ENCODE assay signal across 11 cellular contexts in genomic region chr3:16148783-16149182, GRCh38. TPM values are rescaled to one million over a fixed set of nuclear protein-coding genes. Genes with fewer than 3 reads are reported as not detected.
DNase-seq lines count a peak whose midpoint lies in the region; ATAC-seq, FAIRE-seq and TF ChIP-seq lines count a peak whose summit lies in the region.
"Had no signal": no experiment of that assay in that cellular context is flagged by ENCODE, and none has a peak within 500 bp of the region (broad histone marks: within the 10 kb centered on the region; RNA-seq: fewer than 3 reads in every experiment).

No MANE protein-coding gene starts in this region.

- H3K4me3 Mint-ChIP-seq in activated CD4-positive, alpha-beta T cell treated with anti-CD3 and anti-CD28 coated beads for 36 hours: no peak overlapping the region
- H3K4me3 Mint-ChIP-seq: activated B cell treated with CpG ODN at 0.5 μM for 24 hours had no signal

- no peaks in the 10 kb centered on the region for H3K79me2 ChIP-seq in OCI-LY7 (ENCODE audit: insufficient read depth, low read depth, low read length)

- POLR2A ChIA-PET in activated CD4-positive, alpha-beta T cell treated with anti-CD3 and anti-CD28 coated beads for 36 hours (lab: Charles Lee): no interaction called here
- POLR2A ChIA-PET in OCI-LY7 (lab: Charles Lee): no interaction called here

- H3K9me3 Mint-ChIP-seq in activated CD4-positive, alpha-beta T cell treated with anti-CD3 and anti-CD28 coated beads for 36 hours (ENCODE audit: low read depth): peaks cover 9% of the 10 kb centered on the region

- TF ChIP-seq CTCF in OCI-LY7 (conservative IDR thresholded peaks at IDR 0.05; ENCODE audit: low read length): no peak

- intact Hi-C loops in activated CD4-positive, alpha-beta T cell treated with anti-CD3 and anti-CD28 coated beads for 36 hours (cut with DNase I, micrococcal nuclease): no loop called here
- intact Hi-C loops in OCI-LY7 (cut with micrococcal nuclease; ENCODE audit: unreplicated experiment): no loop called here

- H3K36me3 Mint-ChIP-seq in activated CD4-positive, alpha-beta T cell treated with anti-CD3 and anti-CD28 coated beads for 36 hours (ENCODE audit: low read depth): no peaks in the 10 kb centered on the region

- no peak overlapping the region for H3K9ac ChIP-seq in muscle layer of colon (ENCODE audit: low read length)

- H3K27ac Mint-ChIP-seq in activated CD4-positive, alpha-beta T cell treated with anti-CD3 and anti-CD28 coated beads for 36 hours: no peak overlapping the region
- H3K27ac Mint-ChIP-seq: activated B cell treated with CpG ODN at 0.5 μM for 24 hours had no signal

- H4K20me1 ChIP-seq in OCI-LY7 (ENCODE audit: insufficient read depth, low read length): no peaks in the 10 kb centered on the region

- no peaks in the 10 kb centered on the region for H3K9me3 ChIP-seq in MG63
- no peaks in the 10 kb centered on the region for H3K9me3 ChIP-seq in muscle layer of colon (ENCODE audit: low read length)
- 0 out of 2 replicates have a peak, but pooled peaks cover 4% of the 10 kb centered on the region for H3K9me3 ChIP-seq in OCI-LY7 (ENCODE audit: low read length)

- H3K4me1 ChIP-seq in muscle layer of colon (ENCODE audit: insufficient read depth, low read length): peaks cover 43% of the 10 kb centered on the region
- H3K4me1 ChIP-seq in OCI-LY7 (ENCODE audit: insufficient read depth, low read length, poor library complexity, severe bottlenecking): no peaks in the 10 kb centered on the region

- H3K4me2 ChIP-seq in OCI-LY7 (ENCODE audit: low read length): no peak overlapping the region

- H3K27ac ChIP-seq in muscle layer of colon (ENCODE audit: low read depth, low read length) (peak overlapping the region; percentile 72), OCI-LY7 (ENCODE audit: low read depth, low read length, poor library complexity, severe bottlenecking) (no peak overlapping the region)
- H3K27ac ChIP-seq: C4-2B had no signal

- H3K36me3 ChIP-seq in MG63 (no peaks in the 10 kb centered on the region), muscle layer of colon (ENCODE audit: insufficient read depth, low read length) (no peaks in the 10 kb centered on the region), OCI-LY7 (ENCODE audit: insufficient read depth, low read length) (no peaks in the 10 kb centered on the region)

- no peaks in the 10 kb centered on the region for H3K9me2 ChIP-seq in OCI-LY7 (ENCODE audit: insufficient read depth, low read length)

- FAIRE-seq in endometrium (lab: Jason Lieb, UNC): peak; percentile 91

- H2AFZ ChIP-seq in OCI-LY7 (ENCODE audit: low read length): no peak overlapping the region

- peaks cover 9% of the 10 kb centered on the region for H3K4me1 Mint-ChIP-seq in activated CD4-positive, alpha-beta T cell treated with anti-CD3 and anti-CD28 coated beads for 36 hours
- H3K4me1 Mint-ChIP-seq: activated B cell treated with CpG ODN at 0.5 μM for 24 hours had no signal

- DNase-seq in A172 (ENCODE audit: low spot score) (peak; percentile 49), MG63 (peak; percentile 89), Kasumi-1 (lab: John Stamatoyannopoulos, UW) (no peak), GM19238 (ENCODE audit: insufficient read length, low spot score) (no peak), OCI-LY7 (ENCODE audit: low spot score) (no peak)
- no peak for DNase-seq in activated CD4-positive, alpha-beta T cell treated with anti-CD3 and anti-CD28 coated beads for 36 hours
- DNase-seq: activated B cell treated with CpG ODN at 0.5 μM for 24 hours; stimulated activated CD4-positive, alpha-beta T cell treated with anti-CD3 and anti-CD28 coated beads, Interleukin-2, amount 100 ng/mL, for 24 hours had no signal

- H3K27me3 ChIP-seq in MG63 (no peaks in the 10 kb centered on the region), muscle layer of colon (ENCODE audit: control insufficient read depth in 1 of 2, insufficient read depth in 2 of 2, low read length in 2 of 2) (no peaks in the 10 kb centered on the region)

- no TSS peak for BruUV-seq in OCI-LY7 (replicated peaks; lab: Mats Ljungman, UMichigan)

- CTCF ChIA-PET in activated CD4-positive, alpha-beta T cell treated with anti-CD3 and anti-CD28 coated beads for 36 hours (lab: Charles Lee): no interaction called here
- CTCF ChIA-PET in OCI-LY7 (lab: Charles Lee; ENCODE audit: unreplicated experiment): no interaction called here

- no peak overlapping the region for H3K4me3 ChIP-seq in MG63
- no peak overlapping the region for H3K4me3 ChIP-seq in muscle layer of colon (ENCODE audit: low read depth in 1 of 2, low read length in 2 of 2)
- no peak overlapping the region for H3K4me3 ChIP-seq in OCI-LY7 (ENCODE audit: low read depth, low read length, poor library complexity, severe bottlenecking)

- no peak for ATAC-seq in activated CD4-positive, alpha-beta T cell treated with anti-CD3 and anti-CD28 coated beads for 36 hours

- H3K27me3 Mint-ChIP-seq in activated CD4-positive, alpha-beta T cell treated with anti-CD3 and anti-CD28 coated beads for 36 hours: peaks cover 4% of the 10 kb centered on the region

RNA-seq across cellular contexts. Expression of gene GALNT15, which starts 25.7 kb away (rescaled TPM):
- total RNA-seq in A172 (2014; rRNA removed; shearing (Covaris generic)): not detected in 2 replicates
- total RNA-seq in MG63 (2014; rRNA removed; shearing (Covaris generic); ENCODE audit: low replicate concordance): not detected in 2 replicates
- total RNA-seq in activated CD4-positive, alpha-beta T cell treated with anti-CD3 and anti-CD28 coated beads for 36 hours: not detected
- 0.03 TPM in 1 of 2 replicates, not detected in the other for total RNA-seq in OCI-LY7 (2014; rRNA removed; shearing (Covaris generic))
- not detected in 2 replicates for total RNA-seq in OCI-LY7 (2022)
- total RNA-seq: activated B cell treated with CpG ODN at 0.5 μM for 24 hours had no signal

Comparison
In these comparisons a context has a peak if more than half of its experiments do, and no peak if none do; other contexts are left out.
1. DNase-seq: peak in A172 (single experiment) and MG63 (single experiment); none in Kasumi-1 (0 of 2), GM19238 (single experiment), activated CD4-positive, alpha-beta T cell treated with anti-CD3 and anti-CD28 coated beads for 36 hours (single experiment) and OCI-LY7 (single experiment).